ENCODE assay signal across 11 cellular contexts in the genomic region with DNA sequence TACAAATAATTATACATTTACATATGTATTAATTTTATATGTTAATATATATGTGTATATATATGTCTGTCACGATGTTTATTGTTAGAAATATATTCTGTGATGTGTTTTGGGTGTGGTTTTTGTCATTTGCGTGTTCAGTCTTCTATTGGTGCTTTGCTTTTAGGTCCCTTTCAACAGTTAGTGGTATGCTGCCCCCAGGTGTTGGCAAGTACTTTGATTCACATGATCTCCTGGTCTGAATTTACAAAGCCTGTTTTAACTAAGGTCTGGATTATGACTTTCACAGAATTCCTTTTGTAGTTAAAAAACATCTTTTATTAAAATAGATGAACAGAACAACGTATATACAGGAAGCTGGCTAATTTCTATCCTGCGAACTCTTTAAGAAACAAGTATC.
A peak's percentile ranks its signal among the peaks of the same experiment; 100 is the strongest.
DNase-seq lines count a peak whose midpoint lies in the region; TF ChIP-seq lines count a peak whose summit lies in the region.
"Had no signal": no experiment of that assay in that cellular context is flagged by ENCODE, and none has a peak within 500 bp of the region (broad histone marks: within the 10 kb centered on the region; RNA-seq: fewer than 3 reads in every experiment).

No MANE protein-coding gene starts in this region.

- no peaks in the 10 kb centered on the region for H3K9me3 ChIP-seq in testis
- H3K9me3 ChIP-seq: SJSA1 had no signal

- 89 to 91% methylated on average over 4 of the region's 4 CpGs for WGBS in testis, 2 donors

- DNase-seq in ELR (ENCODE audit: low read depth) (peak; percentile 64), NCI-H1092 (lab: John Stamatoyannopoulos, UW) (peak; percentile 29), iPS-NIHi7 (ENCODE audit: extremely low spot score) (peak; percentile 33), NCI-H345 treated with DMSO at 0.1 percent for 48 hours (lab: John Stamatoyannopoulos, UW; ENCODE audit: unreplicated experiment) (no peak), SIG-M5 (lab: John Stamatoyannopoulos, UW) (no peak), testis (no peak)
- no peak for DNase-seq in stimulated activated naive CD4-positive, alpha-beta T cell treated with Interleukin-2 at 50 U/mL for 16 hours (lab: John Stamatoyannopoulos, UW)
- DNase-seq: Kasumi-1, nucleus accumbens had no signal

- peak; percentile 34 for TF ChIP-seq CTCF in VCaP (conservative IDR thresholded peaks at IDR 0.05)
- no peak for TF ChIP-seq CTCF in testis (IDR thresholded peaks at IDR 0.05)

- H3K27ac ChIP-seq in VCaP, result no peak overlapping the region
- no peak overlapping the region for H3K27ac ChIP-seq in testis
- H3K27ac ChIP-seq: SJSA1 had no signal

- no peaks in the 10 kb centered on the region for H3K4me1 ChIP-seq in testis
- H3K4me1 ChIP-seq: SJSA1 had no signal

- no peak overlapping the region for H3K4me3 ChIP-seq in testis
- H3K4me3 ChIP-seq: SJSA1 had no signal

- no peak for TF ChIP-seq POLR2A in testis (IDR thresholded peaks at IDR 0.05)

- no peaks in the 10 kb centered on the region for H3K36me3 ChIP-seq in testis (ENCODE audit: low read depth, missing control alignments)
- H3K36me3 ChIP-seq: SJSA1 had no signal

- H3K27me3 ChIP-seq in testis, result no peaks in the 10 kb centered on the region
- H3K27me3 ChIP-seq: SJSA1 had no signal

- intact Hi-C loops in testis (cut with DNase I; ENCODE audit: low total_unique reads), result no loop called here

Comparison
In these comparisons a context has a peak if more than half of its experiments do, and no peak if none do; other contexts are left out.
1. DNase-seq: peak in ELR (single experiment), NCI-H1092 (single experiment) and iPS-NIHi7 (single experiment); none in NCI-H345 treated with DMSO at 0.1 percent for 48 hours (single experiment), SIG-M5 (single experiment), stimulated activated naive CD4-positive, alpha-beta T cell treated with Interleukin-2 at 50 U/mL for 16 hours (single experiment) and testis (single experiment).